ENCODE assay signal across 10 cellular contexts in genomic region chr12:6377667-6377994, GRCh38. TPM values are rescaled to one million over a fixed set of nuclear protein-coding genes. Genes with fewer than 3 reads are reported as not detected.
A peak's percentile ranks its signal among the peaks of the same experiment; 100 is the strongest.
DNase-seq lines count a peak whose midpoint lies in the region; ATAC-seq and TF ChIP-seq lines count a peak whose summit lies in the region.
"Had no signal": no experiment of that assay in that cellular context is flagged by ENCODE, and none has a peak within 500 bp of the region (broad histone marks: within the 10 kb centered on the region; RNA-seq: fewer than 3 reads in every experiment).

No MANE protein-coding gene starts in this region.

- H3K4me3 ChIP-seq in CD4-positive, alpha-beta memory T cell (ENCODE audit: low read length in 2 of 2) = no peak overlapping the region
- no peak overlapping the region for H3K4me3 ChIP-seq in RWPE2 (ENCODE audit: severe bottlenecking)

- peaks cover 8 to 39% (median 24%) of the 10 kb centered on the region in 4 donors for H3K4me1 Mint-ChIP-seq in CD4-positive, alpha-beta memory T cell
- peaks cover 55% of the 10 kb centered on the region for H3K4me1 Mint-ChIP-seq in osteocyte (ENCODE audit: unreplicated experiment)

- TF ChIP-seq CTCF in RWPE2 (IDR thresholded peaks at IDR 0.05; ENCODE audit: poor library complexity, severe bottlenecking) (no peak), osteocyte (IDR thresholded peaks at IDR 0.05) (no peak)

- H3K9me3 ChIP-seq in CD4-positive, alpha-beta memory T cell (ENCODE audit: control insufficient read depth in 1 of 2, low read length in 2 of 2) = no peaks in the 10 kb centered on the region
- H3K9me3 ChIP-seq in RWPE2 (ENCODE audit: severe bottlenecking) = no peaks in the 10 kb centered on the region

- POLR2A ChIA-PET in CD4-positive, alpha-beta memory T cell (lab: Charles Lee; ENCODE audit: partially characterized antibody) = interaction anchor here (1.0 to 2.4 kb wide), 3 partner anchors 32 to 42 kb away, joined by 3 to 9 read pairs (median 4); no protein-coding TSS in a partner anchor

- H3K27me3 Mint-ChIP-seq in CD4-positive, alpha-beta memory T cell = peaks cover 4 to 8% of the 10 kb centered on the region in 2 donors
- H3K27me3 Mint-ChIP-seq in osteocyte (ENCODE audit: unreplicated experiment) = no peaks in the 10 kb centered on the region

- CTCF ChIA-PET in CD4-positive, alpha-beta memory T cell (lab: Charles Lee; ENCODE audit: partially characterized antibody) = interaction anchor here (1.0 to 1.5 kb wide), 6 partner anchors 10 to 88 kb away, joined by 3 to 4 read pairs (median 4); no protein-coding TSS in a partner anchor

- H3K27me3 ChIP-seq in CD4-positive, alpha-beta memory T cell (ENCODE audit: insufficient read depth, low read length) = peaks cover 5% of the 10 kb centered on the region
- no peaks in the 10 kb centered on the region for H3K27me3 ChIP-seq in RWPE2 (ENCODE audit: insufficient read depth, poor library complexity, severe bottlenecking)

- H3K4me1 ChIP-seq in CD4-positive, alpha-beta memory T cell (ENCODE audit: insufficient read depth, low read length) = peaks cover 28% of the 10 kb centered on the region
- H3K4me1 ChIP-seq in RWPE2 (ENCODE audit: insufficient read depth, poor library complexity, severe bottlenecking) = peaks cover 26% of the 10 kb centered on the region

- peak overlapping the region in 7 of 8 donors; percentile 37 to 76 (median 68) for H3K4me3 Mint-ChIP-seq in CD4-positive, alpha-beta memory T cell
- no peak overlapping the region for H3K4me3 Mint-ChIP-seq in osteocyte (ENCODE audit: unreplicated experiment)

- H3K9me3 Mint-ChIP-seq in CD4-positive, alpha-beta memory T cell = no peaks in the 10 kb centered on the region
- no peaks in the 10 kb centered on the region for H3K9me3 Mint-ChIP-seq in osteocyte (ENCODE audit: unreplicated experiment)

- peak; percentile 8; the same call in 1 of the 3 replicates for ATAC-seq in RWPE2 (ENCODE audit: low read depth)
- no peak for ATAC-seq in GM19463 (IDR thresholded peaks at IDR 0.05; ENCODE audit: unreplicated experiment)
- ATAC-seq in HG03280 (IDR thresholded peaks at IDR 0.05; ENCODE audit: unreplicated experiment) = no peak

- no peak for DNase-seq in CD4-positive, alpha-beta memory T cell
- no peak for DNase-seq in RWPE2 (ENCODE audit: low spot score)
- peak; percentile 72 for DNase-seq in cardiac septum (ENCODE audit: low spot score)
- DNase-seq in osteocyte (ENCODE audit: extremely low spot score, unreplicated experiment) = no peak
- no peak for DNase-seq in NK-92 treated with Interleukin-12 subunit alpha and Interleukin-12 subunit beta, amount 100 ng/mL, for 24 hours (lab: John Stamatoyannopoulos, UW)
- DNase-seq in GM03348 (ENCODE audit: low spot score) = no peak
- DNase-seq: activated CD4-positive, alpha-beta T cell treated with anti-CD3 and anti-CD28 coated beads for 4 hours; stimulated activated CD4-positive, alpha-beta T cell treated with anti-CD3 and anti-CD28 coated beads, Interleukin-15, amount 100 ng/mL, for 24 hours had no signal

- no peaks in the 10 kb centered on the region for H3K36me3 ChIP-seq in CD4-positive, alpha-beta memory T cell (ENCODE audit: insufficient read depth, low read length)
- peaks cover 16% of the 10 kb centered on the region for H3K36me3 ChIP-seq in RWPE2 (ENCODE audit: low read depth)

- H3K36me3 Mint-ChIP-seq in CD4-positive, alpha-beta memory T cell = no peaks in the 10 kb centered on the region
- no peaks in the 10 kb centered on the region for H3K36me3 Mint-ChIP-seq in osteocyte (ENCODE audit: unreplicated experiment)

- peak overlapping the region in 2 of 7 donors; percentile 10 to 81 for H3K27ac Mint-ChIP-seq in CD4-positive, alpha-beta memory T cell
- peak overlapping the region; percentile 95 for H3K27ac Mint-ChIP-seq in osteocyte (ENCODE audit: unreplicated experiment)

- intact Hi-C loops in CD4-positive, alpha-beta memory T cell (cut with micrococcal nuclease) = no loop called here
- intact Hi-C loops in cardiac septum (cut with DNase I) = no loop called here

- H3K27ac ChIP-seq in CD4-positive, alpha-beta memory T cell (ENCODE audit: low read depth, low read length) = no peak overlapping the region
- peak overlapping the region; percentile 100 for H3K27ac ChIP-seq in RWPE2 (ENCODE audit: poor library complexity, severe bottlenecking)

RNA-seq across cellular contexts. Expression of gene SCNN1A, which starts 2.3 kb away (rescaled TPM):
- 1 to 10 TPM in 1 of 2 experiments, under 1 TPM in 1; 0.67 to 1.3 TPM for total RNA-seq in CD4-positive, alpha-beta memory T cell
- polyA plus RNA-seq in CD4-positive, alpha-beta memory T cell = under 1 TPM; 0.24 to 0.53 TPM
- 0.46 TPM for total RNA-seq in cardiac septum
- total RNA-seq in osteocyte = 2.5 and 3.2 TPM in 2 replicates

RNA-seq across cellular contexts. Expression of gene LTBR, which starts 6.3 kb away (rescaled TPM):
- 1 to 10 TPM; 1.1 to 1.3 TPM for total RNA-seq in CD4-positive, alpha-beta memory T cell
- polyA plus RNA-seq in CD4-positive, alpha-beta memory T cell = not detected
- total RNA-seq in cardiac septum (29.4 TPM), osteocyte (16.4 and 17.0 TPM in 2 replicates)

RNA-seq across cellular contexts. Expression of gene TNFRSF1A, which starts 35.8 kb away (rescaled TPM):
- 10 to 100 TPM; 80.7 to 86.7 TPM for total RNA-seq in CD4-positive, alpha-beta memory T cell
- polyA plus RNA-seq in CD4-positive, alpha-beta memory T cell = 10 to 100 TPM; 14.5 to 36.4 TPM
- total RNA-seq in cardiac septum (60.0 TPM), osteocyte (170 and 188 TPM in 2 replicates)
